25 cellular contexts compared by ENCODE assay signal in genomic region chr9:76153902-76154629, GRCh38.
DNase-seq lines count a peak whose midpoint lies in the region; ATAC-seq and TF ChIP-seq lines count a peak whose summit lies in the region.
"Had no signal": no experiment of that assay in that cellular context is flagged by ENCODE, and none has a peak within 500 bp of the region (broad histone marks: within the 10 kb centered on the region; RNA-seq: fewer than 3 reads in every experiment).

No MANE protein-coding gene starts in this region.

- CTCF ChIA-PET in activated CD4-positive, alpha-beta memory T cell treated with anti-CD3 and anti-CD28 coated beads, Interleukin-2, amount 10 ng/mL, durations not matched to agents 7 days and 5 days (lab: Charles Lee), result no interaction called here

- H3K27me3 ChIP-seq in right lobe of liver, result no peaks in the 10 kb centered on the region
- H3K27me3 ChIP-seq in heart right ventricle, result no peaks in the 10 kb centered on the region
- H3K27me3 ChIP-seq: hepatocyte, neutrophil had no signal

- H3K27me3 Mint-ChIP-seq in activated CD4-positive, alpha-beta memory T cell treated with anti-CD3 and anti-CD28 coated beads, Interleukin-2, amount 10 ng/mL, durations not matched to agents 7 days and 5 days, result no peaks in the 10 kb centered on the region
- H3K27me3 Mint-ChIP-seq in T-helper 2 cell treated with Interferon-gamma antibody and Interleukin-4, amounts not matched to agents 5 μg/mL and 100 μg/mL, for 36 hours (ENCODE audit: low read depth), result no peaks in the 10 kb centered on the region
- H3K27me3 Mint-ChIP-seq: activated CD4-positive, alpha-beta T cell treated with anti-CD3 and anti-CD28 coated beads, Interleukin-2, amount 10 ng/mL, durations not matched to agents 24 days and 14 days; naive B cell had no signal

- no peaks in the 10 kb centered on the region for H3K36me3 Mint-ChIP-seq in activated CD4-positive, alpha-beta memory T cell treated with anti-CD3 and anti-CD28 coated beads, Interleukin-2, amount 10 ng/mL, durations not matched to agents 7 days and 5 days (ENCODE audit: low read depth)
- H3K36me3 Mint-ChIP-seq in T-helper 2 cell treated with Interferon-gamma antibody and Interleukin-4, amounts not matched to agents 5 μg/mL and 100 μg/mL, for 36 hours (ENCODE audit: low read depth), result no peaks in the 10 kb centered on the region
- H3K36me3 Mint-ChIP-seq: mesothelial cell of epicardium, naive B cell had no signal

- POLR2A ChIA-PET in activated CD4-positive, alpha-beta memory T cell treated with anti-CD3 and anti-CD28 coated beads, Interleukin-2, amount 10 ng/mL, durations not matched to agents 7 days and 5 days (lab: Charles Lee), result no interaction called here

- H3K9me3 ChIP-seq in right lobe of liver (no peaks in the 10 kb centered on the region), heart right ventricle (no peaks in the 10 kb centered on the region)
- H3K9me3 ChIP-seq: BE2C, HAP-1, neutrophil, psoas muscle had no signal

- TF ChIP-seq POLR2A in right lobe of liver (IDR thresholded peaks at IDR 0.05), result no peak

- H3K36me3 ChIP-seq in right lobe of liver (no peaks in the 10 kb centered on the region), heart right ventricle (peaks cover 0 to 24% (median 0%) of the 10 kb centered on the region in 9 donors)
- H3K36me3 ChIP-seq: BE2C, HAP-1, neutrophil had no signal

- peaks cover 0 to 15% (median 4%) of the 10 kb centered on the region in 4 donors for H3K4me1 ChIP-seq in right lobe of liver
- peaks cover 0 to 6% (median 0%) of the 10 kb centered on the region in 9 donors for H3K4me1 ChIP-seq in heart right ventricle
- H3K4me1 ChIP-seq: BE2C, HAP-1, psoas muscle had no signal

- H3K4me3 ChIP-seq in right lobe of liver, result no peak overlapping the region
- H3K4me3 ChIP-seq in heart right ventricle, result no peak overlapping the region
- H3K4me3 ChIP-seq: HAP-1, hepatocyte, psoas muscle had no signal

- ATAC-seq in right lobe of liver, result peak in 3 of 4 donors; percentile 55 to 70 (median 64)
- no peak for ATAC-seq in heart right ventricle
- ATAC-seq: activated naive CD4-positive, alpha-beta T cell treated with anti-CD3 and anti-CD28 coated beads, Interleukin-2, amount 50 U/mL, for 72 hours; psoas muscle had no signal

- DNase-seq in DMS153 (lab: John Stamatoyannopoulos, UW), result peak; percentile 41
- peak; percentile 36 for DNase-seq in NCI-H1092 treated with DMSO at 0.1 percent for 48 hours (lab: John Stamatoyannopoulos, UW)
- peak; percentile 70 for DNase-seq in SK-N-DZ (ENCODE audit: low spot score)
- no peak for DNase-seq in right lobe of liver
- DNase-seq in heart right ventricle, result no peak
- DNase-seq in hypothalamus (lab: John Stamatoyannopoulos, UW), result no peak
- no peak for DNase-seq in activated CD4-positive, alpha-beta memory T cell treated with anti-CD3 and anti-CD28 coated beads, Interleukin-2, amount 10 ng/mL, durations not matched to agents 7 days and 5 days
- no peak for DNase-seq in T-helper 2 cell treated with Interferon-gamma antibody and Interleukin-4, amounts not matched to agents 5 μg/mL and 100 μg/mL, for 36 hours (ENCODE audit: low spot score)
- DNase-seq: ACHN; activated CD4-positive, alpha-beta T cell treated with anti-CD3 and anti-CD28 coated beads, Interleukin-2, amount 10 ng/mL, durations not matched to agents 24 days and 14 days; amygdala; BE2C; MM.1S; naive B cell; NCI-H1694; NCI-H774; psoas muscle; stimulated activated CD4-positive, alpha-beta T cell treated with anti-CD3 and anti-CD28 coated beads, Interleukin-4, amount 100 ng/mL, for 4 hours had no signal

- no peak overlapping the region for H3K27ac Mint-ChIP-seq in activated CD4-positive, alpha-beta memory T cell treated with anti-CD3 and anti-CD28 coated beads, Interleukin-2, amount 10 ng/mL, durations not matched to agents 7 days and 5 days
- no peak overlapping the region for H3K27ac Mint-ChIP-seq in T-helper 2 cell treated with Interferon-gamma antibody and Interleukin-4, amounts not matched to agents 5 μg/mL and 100 μg/mL, for 36 hours
- H3K27ac Mint-ChIP-seq: activated CD4-positive, alpha-beta T cell treated with anti-CD3 and anti-CD28 coated beads, Interleukin-2, amount 10 ng/mL, durations not matched to agents 24 days and 14 days; activated naive CD4-positive, alpha-beta T cell treated with anti-CD3 and anti-CD28 coated beads, Interleukin-2, amount 50 U/mL, for 72 hours; mesothelial cell of epicardium; naive B cell; type B pancreatic cell had no signal

- TF ChIP-seq CTCF in right lobe of liver (IDR thresholded peaks at IDR 0.05), result no peak
- TF ChIP-seq CTCF in heart right ventricle (IDR thresholded peaks at IDR 0.05), result no peak

- no peak overlapping the region for H3K27ac ChIP-seq in right lobe of liver
- H3K27ac ChIP-seq in heart right ventricle, result no peak overlapping the region
- H3K27ac ChIP-seq: hepatocyte, KMS-11, neutrophil, psoas muscle had no signal

- H3K9me3 Mint-ChIP-seq in activated CD4-positive, alpha-beta memory T cell treated with anti-CD3 and anti-CD28 coated beads, Interleukin-2, amount 10 ng/mL, durations not matched to agents 7 days and 5 days, result no peaks in the 10 kb centered on the region
- no peaks in the 10 kb centered on the region for H3K9me3 Mint-ChIP-seq in T-helper 2 cell treated with Interferon-gamma antibody and Interleukin-4, amounts not matched to agents 5 μg/mL and 100 μg/mL, for 36 hours
- H3K9me3 Mint-ChIP-seq: activated CD4-positive, alpha-beta T cell treated with anti-CD3 and anti-CD28 coated beads, Interleukin-2, amount 10 ng/mL, durations not matched to agents 24 days and 14 days; activated naive CD4-positive, alpha-beta T cell treated with anti-CD3 and anti-CD28 coated beads, Interleukin-2, amount 50 U/mL, for 72 hours; mesothelial cell of epicardium; type B pancreatic cell had no signal

- 58% methylated on average over 6 of the region's 8 CpGs for WGBS in right lobe of liver (ENCODE audit: insufficient coverage, low coverage, low lambda C conversion rate, missing lambda C conversion rate)
- WGBS in heart right ventricle, 2 donors, result 94 to 95% methylated on average over 8 of the region's 8 CpGs

- intact Hi-C loops in right lobe of liver (cut with DNase I) (no loop called here), heart right ventricle (cut with DNase I) (no loop called here)

- H3K4me3 Mint-ChIP-seq in activated CD4-positive, alpha-beta memory T cell treated with anti-CD3 and anti-CD28 coated beads, Interleukin-2, amount 10 ng/mL, durations not matched to agents 7 days and 5 days, result no peak overlapping the region
- H3K4me3 Mint-ChIP-seq in T-helper 2 cell treated with Interferon-gamma antibody and Interleukin-4, amounts not matched to agents 5 μg/mL and 100 μg/mL, for 36 hours, result no peak overlapping the region
- H3K4me3 Mint-ChIP-seq: activated CD4-positive, alpha-beta T cell treated with anti-CD3 and anti-CD28 coated beads, Interleukin-2, amount 10 ng/mL, durations not matched to agents 24 days and 14 days; mesothelial cell of epicardium; naive B cell; type B pancreatic cell had no signal

- no peaks in the 10 kb centered on the region for H3K4me1 Mint-ChIP-seq in activated CD4-positive, alpha-beta memory T cell treated with anti-CD3 and anti-CD28 coated beads, Interleukin-2, amount 10 ng/mL, durations not matched to agents 7 days and 5 days
- H3K4me1 Mint-ChIP-seq in T-helper 2 cell treated with Interferon-gamma antibody and Interleukin-4, amounts not matched to agents 5 μg/mL and 100 μg/mL, for 36 hours (ENCODE audit: low read depth), result no peaks in the 10 kb centered on the region
- H3K4me1 Mint-ChIP-seq: activated CD4-positive, alpha-beta T cell treated with anti-CD3 and anti-CD28 coated beads, Interleukin-2, amount 10 ng/mL, durations not matched to agents 24 days and 14 days had no signal

Comparison
In these comparisons a context has a peak if more than half of its experiments do, and no peak if none do; other contexts are left out.
1. DNase-seq: peak in DMS153 (single experiment), NCI-H1092 treated with DMSO at 0.1 percent for 48 hours (single experiment) and SK-N-DZ (single experiment); none in right lobe of liver (0 of 3), heart right ventricle (0 of 2), hypothalamus (0 of 51), activated CD4-positive, alpha-beta memory T cell treated with anti-CD3 and anti-CD28 coated beads, Interleukin-2, amount 10 ng/mL, durations not matched to agents 7 days and 5 days (single experiment) and T-helper 2 cell treated with Interferon-gamma antibody and Interleukin-4, amounts not matched to agents 5 μg/mL and 100 μg/mL, for 36 hours (single experiment).
2. ATAC-seq: peak in right lobe of liver (3 of 4); none in heart right ventricle (0 of 8).